8 cellular contexts compared by ENCODE assay signal in genomic region chr22:36334081-36334831, GRCh38. TPM values are rescaled to one million over a fixed set of nuclear protein-coding genes. Genes with fewer than 3 reads are reported as not detected.
DNase-seq lines count a peak whose midpoint lies in the region; ATAC-seq and TF ChIP-seq lines count a peak whose summit lies in the region.

No MANE protein-coding gene starts in this region.

- no peak overlapping the region for H2AFZ ChIP-seq in GM23338

- DNase-seq in GM23338 (ENCODE audit: low spot score): peak; percentile 68
- no peak for DNase-seq in T-helper 17 cell
- DNase-seq in endothelial cell (ENCODE audit: low spot score): peak; percentile 25
- DNase-seq in pons (ENCODE audit: low spot score): peak; percentile 53
- no peak for DNase-seq in sciatic nerve (ENCODE audit: low spot score)
- no peak for DNase-seq in NCI-H2107 (lab: John Stamatoyannopoulos, UW)

- no peak overlapping the region for H3K4me2 ChIP-seq in GM23338

- peak overlapping the region; percentile 97 for H3K27ac ChIP-seq in GM23338 (ENCODE audit: low read depth)

- H3K36me3 ChIP-seq in GM23338 (ENCODE audit: insufficient read depth): peaks cover 26% of the 10 kb centered on the region

- TF ChIP-seq CTCF in GM23338 (conservative IDR thresholded peaks at IDR 0.05; ENCODE audit: low read depth in 2 of 2): peak; percentile 41 to 65
- TF ChIP-seq CTCF in endothelial cell (IDR thresholded peaks at IDR 0.05; ENCODE audit: unreplicated experiment): no peak

- H3K4me3 Mint-ChIP-seq in GM23338: no peak overlapping the region
- peak overlapping the region; percentile 86 for H3K4me3 Mint-ChIP-seq in T-helper 17 cell
- H3K4me3 Mint-ChIP-seq in endothelial cell (ENCODE audit: unreplicated experiment): no peak overlapping the region

- H3K36me3 Mint-ChIP-seq in GM23338 (ENCODE audit: low read depth): peaks cover 85% of the 10 kb centered on the region
- peaks cover 11% of the 10 kb centered on the region for H3K36me3 Mint-ChIP-seq in T-helper 17 cell (ENCODE audit: low read depth)
- peaks cover 63% of the 10 kb centered on the region for H3K36me3 Mint-ChIP-seq in endothelial cell (ENCODE audit: low read depth, unreplicated experiment)

- H3K9me2 ChIP-seq in GM23338 (ENCODE audit: insufficient read depth): no peaks in the 10 kb centered on the region

- H3K27ac Mint-ChIP-seq in GM23338: peak overlapping the region; percentile 91
- peak overlapping the region; percentile 98 for H3K27ac Mint-ChIP-seq in T-helper 17 cell
- peak overlapping the region; percentile 100 for H3K27ac Mint-ChIP-seq in endothelial cell (ENCODE audit: unreplicated experiment)

- H3K79me2 ChIP-seq in GM23338 (replicated peaks; ENCODE audit: insufficient read depth): peaks cover 92% of the 10 kb centered on the region

- H3K27me3 Mint-ChIP-seq in GM23338 (ENCODE audit: insufficient read depth, low read depth, poor library complexity): peaks cover 20% of the 10 kb centered on the region
- no peaks in the 10 kb centered on the region for H3K27me3 Mint-ChIP-seq in T-helper 17 cell
- H3K27me3 Mint-ChIP-seq in endothelial cell (ENCODE audit: unreplicated experiment): peaks cover 36% of the 10 kb centered on the region

- peaks cover 6% of the 10 kb centered on the region; the same call in 1 of the 2 replicates for H3F3A ChIP-seq in GM23338 (replicated peaks; ENCODE audit: low read depth)

- no peaks in the 10 kb centered on the region for H3K9me3 ChIP-seq in T-helper 17 cell (ENCODE audit: control insufficient read depth, low read length, poor library complexity, severe bottlenecking)

- peaks cover 30% of the 10 kb centered on the region for H4K20me1 ChIP-seq in GM23338 (replicated peaks; ENCODE audit: insufficient read depth)

- H3K9me3 Mint-ChIP-seq in GM23338 (no peaks in the 10 kb centered on the region; the same call in 2 of the 3 replicates), endothelial cell (ENCODE audit: unreplicated experiment) (peaks cover 4% of the 10 kb centered on the region)

- ATAC-seq in GM23338: peak; percentile 10
- ATAC-seq in T-helper 17 cell: peak; percentile 3
- ATAC-seq in sciatic nerve: no peak
- ATAC-seq in activated CD4-positive, CD25-positive, alpha-beta regulatory T cell treated with anti-CD3 and anti-CD28 coated beads, Interleukin-2, amount 50 U/mL, for 24 hours: no peak
- no peak for ATAC-seq in GM19351 (IDR thresholded peaks at IDR 0.05; ENCODE audit: unreplicated experiment)

- H3K4me3 ChIP-seq in GM23338: no peak overlapping the region

- no peaks in the 10 kb centered on the region for H3K27me3 ChIP-seq in GM23338 (ENCODE audit: insufficient read depth)

- intact Hi-C loops in sciatic nerve (cut with DNase I): no loop called here

- H3K4me1 Mint-ChIP-seq in GM23338: peaks cover 81% of the 10 kb centered on the region
- peaks cover 82% of the 10 kb centered on the region for H3K4me1 Mint-ChIP-seq in T-helper 17 cell
- H3K4me1 Mint-ChIP-seq in endothelial cell (ENCODE audit: unreplicated experiment): peaks cover 75% of the 10 kb centered on the region

- peaks cover 28% of the 10 kb centered on the region for H3K4me1 ChIP-seq in GM23338 (ENCODE audit: insufficient read depth)

TF ChIP-seq in GM23338, 12 proteins besides CTCF, POLR2A, EP300 and RAD21:
- TF ChIP-seq, protein P1, sequence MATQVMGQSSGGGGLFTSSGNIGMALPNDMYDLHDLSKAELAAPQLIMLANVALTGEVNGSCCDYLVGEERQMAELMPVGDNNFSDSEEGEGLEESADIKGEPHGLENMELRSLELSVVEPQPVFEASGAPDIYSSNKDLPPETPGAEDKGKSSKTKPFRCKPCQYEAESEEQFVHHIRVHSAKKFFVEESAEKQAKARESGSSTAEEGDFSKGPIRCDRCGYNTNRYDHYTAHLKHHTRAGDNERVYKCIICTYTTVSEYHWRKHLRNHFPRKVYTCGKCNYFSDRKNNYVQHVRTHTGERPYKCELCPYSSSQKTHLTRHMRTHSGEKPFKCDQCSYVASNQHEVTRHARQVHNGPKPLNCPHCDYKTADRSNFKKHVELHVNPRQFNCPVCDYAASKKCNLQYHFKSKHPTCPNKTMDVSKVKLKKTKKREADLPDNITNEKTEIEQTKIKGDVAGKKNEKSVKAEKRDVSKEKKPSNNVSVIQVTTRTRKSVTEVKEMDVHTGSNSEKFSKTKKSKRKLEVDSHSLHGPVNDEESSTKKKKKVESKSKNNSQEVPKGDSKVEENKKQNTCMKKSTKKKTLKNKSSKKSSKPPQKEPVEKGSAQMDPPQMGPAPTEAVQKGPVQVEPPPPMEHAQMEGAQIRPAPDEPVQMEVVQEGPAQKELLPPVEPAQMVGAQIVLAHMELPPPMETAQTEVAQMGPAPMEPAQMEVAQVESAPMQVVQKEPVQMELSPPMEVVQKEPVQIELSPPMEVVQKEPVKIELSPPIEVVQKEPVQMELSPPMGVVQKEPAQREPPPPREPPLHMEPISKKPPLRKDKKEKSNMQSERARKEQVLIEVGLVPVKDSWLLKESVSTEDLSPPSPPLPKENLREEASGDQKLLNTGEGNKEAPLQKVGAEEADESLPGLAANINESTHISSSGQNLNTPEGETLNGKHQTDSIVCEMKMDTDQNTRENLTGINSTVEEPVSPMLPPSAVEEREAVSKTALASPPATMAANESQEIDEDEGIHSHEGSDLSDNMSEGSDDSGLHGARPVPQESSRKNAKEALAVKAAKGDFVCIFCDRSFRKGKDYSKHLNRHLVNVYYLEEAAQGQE (IDR thresholded peaks at IDR 0.05; ENCODE audit: unreplicated experiment): no peak
- TF ChIP-seq STAT1 (IDR thresholded peaks at IDR 0.05; ENCODE audit: unreplicated experiment) (no peak), ZNF114 (CRISPR knock-in tag; IDR thresholded peaks at IDR 0.05) (no peak)

RNA-seq across cellular contexts. Expression of gene MYH9, which starts 53.5 kb away (rescaled TPM):
- 204 and 233 TPM in 2 replicates for total RNA-seq in GM23338 (2014; rRNA removed; shearing (Covaris generic))
- 55.4 and 58.4 TPM in 2 replicates for polyA plus RNA-seq in GM23338 (2016; fragmentation: Nextera tagmentation; extraction: Ambion mirVana)
- total RNA-seq in T-helper 17 cell: 1,000 to 10,000 TPM; 1,038 to 1,220 TPM
- 931 TPM for total RNA-seq in endothelial cell (ENCODE audit: unreplicated experiment)
- 973 TPM for total RNA-seq in sciatic nerve

Comparison
In these comparisons a context has a peak if more than half of its experiments do, and no peak if none do; other contexts are left out.
1. ATAC-seq: peak in GM23338 (single experiment) and T-helper 17 cell (single experiment); none in sciatic nerve (single experiment), activated CD4-positive, CD25-positive, alpha-beta regulatory T cell treated with anti-CD3 and anti-CD28 coated beads, Interleukin-2, amount 50 U/mL, for 24 hours (0 of 2) and GM19351 (single experiment).
2. DNase-seq: peak in GM23338 (single experiment), endothelial cell (single experiment) and pons (single experiment); none in T-helper 17 cell (0 of 3), sciatic nerve (single experiment) and NCI-H2107 (single experiment).
3. Peak in every context shown above with its lines, with median percentiles within 50 percentile points of each other: H3K27ac Mint-ChIP-seq.